24 cellular contexts compared by ENCODE assay signal in the genomic region with DNA sequence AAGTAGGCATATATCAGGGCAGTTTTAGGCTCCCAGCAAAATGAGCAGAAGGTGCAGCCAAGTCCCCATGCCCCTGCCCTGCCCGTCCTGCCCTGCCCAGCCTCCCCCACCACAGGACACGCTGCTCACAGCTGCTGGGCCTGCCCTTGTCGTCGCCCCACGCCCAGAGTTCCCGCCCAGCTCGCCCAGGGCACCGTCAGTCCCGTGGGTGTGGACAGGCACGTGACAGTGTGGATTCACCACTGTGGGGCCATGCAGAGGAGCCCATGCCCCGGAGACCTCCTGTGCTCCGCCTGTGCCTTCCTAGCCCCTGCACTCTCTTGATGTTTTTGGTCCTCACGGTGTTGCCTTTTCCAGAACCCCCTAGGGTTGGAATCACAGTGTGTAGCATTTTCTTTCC. TPM values are rescaled to one million over a fixed set of nuclear protein-coding genes. Genes with fewer than 3 reads are reported as not detected.
DNase-seq lines count a peak whose midpoint lies in the region; ATAC-seq and TF ChIP-seq lines count a peak whose summit lies in the region.
"Had no signal": no experiment of that assay in that cellular context is flagged by ENCODE, and none has a peak within 500 bp of the region (broad histone marks: within the 10 kb centered on the region; RNA-seq: fewer than 3 reads in every experiment).

No MANE protein-coding gene starts in this region.

- H3K4me1 Mint-ChIP-seq in CD8-positive, alpha-beta memory T cell, result peaks cover 4 to 19% (median 9%) of the 10 kb centered on the region in 3 donors

- DNase-seq in CD8-positive, alpha-beta memory T cell, result no peak
- DNase-seq in erythroblast (lab: John Stamatoyannopoulos, UW), result peak; percentile 30 to 49
- DNase-seq in mucosa of descending colon, result no peak
- DNase-seq in SKM-1 (lab: John Stamatoyannopoulos, UW; ENCODE audit: unreplicated experiment), result no peak
- DNase-seq in mesenteric fat pad (ENCODE audit: low spot score), result no peak
- DNase-seq in cerebellar nuclear complex (lab: John Stamatoyannopoulos, UW), result no peak
- no peak for DNase-seq in posterior vena cava (ENCODE audit: low spot score)
- DNase-seq: ACHN; activated CD4-positive, alpha-beta T cell treated with anti-CD3 and anti-CD28 coated beads, Interleukin-2, amount 10 ng/mL, durations not matched to agents 24 days and 14 days; activated naive CD8-positive, alpha-beta T cell treated with anti-CD3 and anti-CD28 coated beads, Interleukin-2, amount 10 ng/mL, durations not matched to agents 7 days and 5 days; DMS79; HCEC 1CT; head of caudate nucleus; NCI-H1417 treated with DMSO at 0.1 percent for 48 hours; NCI-H2081 treated with DMSO at 0.1 percent for 48 hours; stimulated activated CD8-positive, alpha-beta memory T cell treated with anti-CD3 and anti-CD28 coated beads, Interleukin-4, amount 100 ng/mL, for 48 hours; T1000; tibial artery had no signal

- 0 out of 2 replicates have a peak overlapping the region, but pooled peaks have one; percentile 4 for H3K27ac ChIP-seq in 22Rv1
- H3K27ac ChIP-seq in CD8-positive, alpha-beta memory T cell (ENCODE audit: low read depth, low read length), result no peak overlapping the region
- H3K27ac ChIP-seq: ascending aorta, ovary, SJSA1, tibial artery had no signal

- peaks cover 7% of the 10 kb centered on the region for H3K4me1 ChIP-seq in CD8-positive, alpha-beta memory T cell (ENCODE audit: insufficient read depth, low read length)
- H3K4me1 ChIP-seq in mucosa of descending colon (ENCODE audit: low read depth), result peaks cover 15% of the 10 kb centered on the region

- H3K36me3 Mint-ChIP-seq in CD8-positive, alpha-beta memory T cell, result peaks cover 0 to 29% (median 5%) of the 10 kb centered on the region in 3 donors
- H3K36me3 Mint-ChIP-seq: activated naive CD8-positive, alpha-beta T cell treated with anti-CD3 and anti-CD28 coated beads, Interleukin-2, amount 10 ng/mL, durations not matched to agents 7 days and 5 days; natural killer cell treated with Interleukin-12 subunit alpha and Interleukin-12 subunit beta and Interleukin-15 and Interleukin-18, amount 100 ng/mL, for 72 hours had no signal

- no peak for TF ChIP-seq CTCF in 22Rv1 (IDR thresholded peaks at IDR 0.05)
- no peak for TF ChIP-seq CTCF in mucosa of descending colon (IDR thresholded peaks at IDR 0.05)

- no peak for TF ChIP-seq POLR2A in erythroblast (IDR thresholded peaks at IDR 0.05; ENCODE audit: low read length)

- no peak overlapping the region for H3K4me3 Mint-ChIP-seq in CD8-positive, alpha-beta memory T cell
- H3K4me3 Mint-ChIP-seq: activated CD4-positive, alpha-beta T cell treated with anti-CD3 and anti-CD28 coated beads, Interleukin-2, amount 10 ng/mL, durations not matched to agents 24 days and 14 days; activated naive CD8-positive, alpha-beta T cell treated with anti-CD3 and anti-CD28 coated beads, Interleukin-2, amount 10 ng/mL, durations not matched to agents 7 days and 5 days; B cell; natural killer cell treated with Interleukin-12 subunit alpha and Interleukin-12 subunit beta and Interleukin-15 and Interleukin-18, amount 100 ng/mL, for 72 hours had no signal

- POLR2A ChIA-PET in CD8-positive, alpha-beta memory T cell (lab: Charles Lee), result no interaction called here

- CTCF ChIA-PET in CD8-positive, alpha-beta memory T cell (lab: Charles Lee), result interaction anchor here (1.1 kb wide), 1 partner anchor 13 kb away, joined by 3 read pairs; no protein-coding TSS in a partner anchor

- H3K27ac Mint-ChIP-seq in CD8-positive, alpha-beta memory T cell, result peak overlapping the region in 5 of 8 donors; percentile 6 to 95 (median 43)
- H3K27ac Mint-ChIP-seq: activated CD4-positive, alpha-beta T cell treated with anti-CD3 and anti-CD28 coated beads, Interleukin-2, amount 10 ng/mL, durations not matched to agents 24 days and 14 days; activated naive CD8-positive, alpha-beta T cell treated with anti-CD3 and anti-CD28 coated beads, Interleukin-2, amount 10 ng/mL, durations not matched to agents 7 days and 5 days; B cell; natural killer cell treated with Interleukin-12 subunit alpha and Interleukin-12 subunit beta and Interleukin-15 and Interleukin-18, amount 100 ng/mL, for 72 hours had no signal

- no peaks in the 10 kb centered on the region for H3K36me3 ChIP-seq in CD8-positive, alpha-beta memory T cell (ENCODE audit: insufficient read depth, low read length)
- H3K36me3 ChIP-seq in mucosa of descending colon (ENCODE audit: low read depth), result no peaks in the 10 kb centered on the region
- H3K36me3 ChIP-seq: ovary had no signal

- no peaks in the 10 kb centered on the region for H3K9me3 Mint-ChIP-seq in CD8-positive, alpha-beta memory T cell
- H3K9me3 Mint-ChIP-seq: activated CD4-positive, alpha-beta T cell treated with anti-CD3 and anti-CD28 coated beads, Interleukin-2, amount 10 ng/mL, durations not matched to agents 24 days and 14 days; activated naive CD8-positive, alpha-beta T cell treated with anti-CD3 and anti-CD28 coated beads, Interleukin-2, amount 10 ng/mL, durations not matched to agents 7 days and 5 days; natural killer cell treated with Interleukin-12 subunit alpha and Interleukin-12 subunit beta and Interleukin-15 and Interleukin-18, amount 100 ng/mL, for 72 hours had no signal

- no peaks in the 10 kb centered on the region for H3K27me3 ChIP-seq in CD8-positive, alpha-beta memory T cell (ENCODE audit: insufficient read depth, low read length, poor library complexity, severe bottlenecking)
- H3K27me3 ChIP-seq: ascending aorta, ovary, SJSA1, tibial artery had no signal

- no peaks in the 10 kb centered on the region for H3K9me3 ChIP-seq in CD8-positive, alpha-beta memory T cell (ENCODE audit: low read length)
- H3K9me3 ChIP-seq in mucosa of descending colon, result no peaks in the 10 kb centered on the region
- H3K9me3 ChIP-seq: ascending aorta, ovary, SJSA1, tibial artery had no signal

- no peak overlapping the region for H3K4me3 ChIP-seq in CD8-positive, alpha-beta memory T cell (ENCODE audit: low read length)
- H3K4me3 ChIP-seq in mucosa of descending colon, result no peak overlapping the region
- H3K4me3 ChIP-seq: ascending aorta, ovary, SJSA1, tibial artery had no signal

- no peaks in the 10 kb centered on the region for H3K27me3 Mint-ChIP-seq in CD8-positive, alpha-beta memory T cell
- H3K27me3 Mint-ChIP-seq: activated CD4-positive, alpha-beta T cell treated with anti-CD3 and anti-CD28 coated beads, Interleukin-2, amount 10 ng/mL, durations not matched to agents 24 days and 14 days; activated naive CD8-positive, alpha-beta T cell treated with anti-CD3 and anti-CD28 coated beads, Interleukin-2, amount 10 ng/mL, durations not matched to agents 7 days and 5 days; B cell; natural killer cell treated with Interleukin-12 subunit alpha and Interleukin-12 subunit beta and Interleukin-15 and Interleukin-18, amount 100 ng/mL, for 72 hours had no signal

- intact Hi-C loops in mucosa of descending colon (cut with DNase I, micrococcal nuclease), result no loop called here
- intact Hi-C loops in posterior vena cava (cut with DNase I), result no loop called here

- ATAC-seq in mucosa of descending colon, result peak; percentile 3
- ATAC-seq: natural killer cell treated with Interleukin-12 subunit alpha and Interleukin-12 subunit beta and Interleukin-15 and Interleukin-18, amount 100 ng/mL, for 72 hours had no signal

RNA-seq across cellular contexts. Expression of gene FAAP20, which starts 7.0 kb away (rescaled TPM):
- total RNA-seq in CD8-positive, alpha-beta memory T cell, result 10 to 100 TPM; 65.0 to 72.5 TPM
- polyA plus RNA-seq in CD8-positive, alpha-beta memory T cell, result 66.4 TPM
- total RNA-seq in mucosa of descending colon (10 to 100 TPM; 23.4 to 42.6 (median 32.0) TPM), mesenteric fat pad (42.6 TPM), posterior vena cava (10 to 100 TPM; 50.7 to 52.9 TPM)

RNA-seq across cellular contexts. Expression of gene SKI, which starts 40.5 kb away (rescaled TPM):
- 10 to 100 TPM; 35.9 to 38.4 TPM for total RNA-seq in CD8-positive, alpha-beta memory T cell
- polyA plus RNA-seq in CD8-positive, alpha-beta memory T cell, result 0.94 TPM
- total RNA-seq in mucosa of descending colon (10 to 100 TPM; 26.8 to 86.6 (median 29.0) TPM), mesenteric fat pad (101 TPM), posterior vena cava (100 to 1,000 TPM; 104 to 111 TPM)

Comparison
In these comparisons a context has a peak if more than half of its experiments do, and no peak if none do; other contexts are left out.
1. DNase-seq: peak in erythroblast (2 of 2); none in CD8-positive, alpha-beta memory T cell (0 of 5), mucosa of descending colon (0 of 3), SKM-1 (single experiment), mesenteric fat pad (single experiment), cerebellar nuclear complex (0 of 2) and posterior vena cava (single experiment).